Comparison of ENCODE assay signal across 34 cellular contexts in genomic region chr6:38656896-38657295, GRCh38. TPM values are rescaled to one million over a fixed set of nuclear protein-coding genes. Genes with fewer than 3 reads are reported as not detected.
"Had no signal": no experiment of that assay in that cellular context is flagged by ENCODE, and none has a peak within 500 bp of the region (broad histone marks: within the 10 kb centered on the region; RNA-seq: fewer than 3 reads in every experiment).

No MANE protein-coding gene starts in this region.

- H3K9me3 ChIP-seq: adrenal gland, body of pancreas, breast epithelium had no signal

- DNase-seq: activated B cell treated with CpG ODN at 0.5 μM for 24 hours; activated CD4-positive, alpha-beta memory T cell treated with anti-CD3 and anti-CD28 coated beads for 36 hours; activated CD4-positive, alpha-beta T cell treated with anti-CD3 and anti-CD28 coated beads for 4 hours; activated CD4-positive, alpha-beta T cell treated with anti-CD3 and anti-CD28 coated beads, Interleukin-2, amount 10 ng/mL, durations not matched to agents 24 days and 14 days; activated CD4-positive, alpha-beta T cell treated with anti-CD3 and anti-CD28 coated beads, Interleukin-2, amount 50 U/mL, for 1 hour; activated CD4-positive, alpha-beta T cell treated with anti-CD3 and anti-CD28 coated beads, Interleukin-2, amount 50 U/mL, for 4 hours; activated CD4-positive, CD25-positive, alpha-beta regulatory T cell treated with anti-CD3 and anti-CD28 coated beads, Interleukin-2, amount 50 U/mL, for 72 hours; activated CD8-positive, alpha-beta memory T cell treated with anti-CD3 and anti-CD28 coated beads, Interleukin-2, amount 50 U/mL, for 4 hours; activated CD8-positive, alpha-beta T cell treated with anti-CD3 and anti-CD28 coated beads for 36 hours; activated effector memory CD4-positive, alpha-beta T cell treated with anti-CD3 and anti-CD28 coated beads, Interleukin-2, amount 50 U/mL, for 16 hours; activated gamma-delta T cell treated with Interleukin-2 at 50 U/mL for 16 hours; activated naive CD4-positive, alpha-beta T cell; activated naive CD4-positive, alpha-beta T cell treated with anti-CD3 and anti-CD28 coated beads for 36 hours; activated naive CD4-positive, alpha-beta T cell treated with anti-CD3 and anti-CD28 coated beads, Interleukin-2, amount 50 U/mL, for 16 hours; activated naive CD8-positive, alpha-beta T cell treated with anti-CD3 and anti-CD28 coated beads for 36 hours; activated T-cell treated with anti-CD3 and anti-CD28 coated beads for 4 hours; activated T-cell treated with anti-CD3 and anti-CD28 coated beads, Interleukin-2, amount 50 U/mL, for 1 hour; activated T-cell treated with anti-CD3 and anti-CD28 coated beads, Interleukin-2, amount 50 U/mL, for 4 hours; activated T-cell treated with anti-CD3 and anti-CD28 coated beads, Interleukin-2, amount 50 U/mL, for 72 hours; adrenal gland; amniotic stem cell; aorta; body of pancreas; brain microvascular endothelial cell; central memory CD4-positive, alpha-beta T cell; T-helper 2 cell; T-helper 9 cell had no signal

- H3K4me3 ChIP-seq: adrenal gland, body of pancreas, breast epithelium had no signal

- H3K27me3 ChIP-seq: adrenal gland, body of pancreas, brain microvascular endothelial cell, breast epithelium had no signal

- H3K36me3 ChIP-seq: adrenal gland, brain microvascular endothelial cell, breast epithelium had no signal

- ATAC-seq: activated CD8-positive, alpha-beta T cell treated with anti-CD3 and anti-CD28 coated beads for 36 hours; activated naive CD4-positive, alpha-beta T cell treated with anti-CD3 and anti-CD28 coated beads, Interleukin-2, amount 50 U/mL, for 72 hours; activated T-cell treated with anti-CD3 and anti-CD28 coated beads, Interleukin-2, amount 50 U/mL, for 4 hours; activated T-cell treated with anti-CD3 and anti-CD28 coated beads, Interleukin-2, amount 50 U/mL, for 72 hours; activated T-helper 17 cell treated with anti-CD3 and anti-CD28 coated beads, Interleukin-2, amount 50 U/mL, for 72 hours; body of pancreas had no signal

- FAIRE-seq: astrocyte, colon, TTC549 had no signal

- H3K27ac ChIP-seq: adrenal gland, body of pancreas, brain microvascular endothelial cell, breast epithelium, VCaP had no signal

- H3K4me1 ChIP-seq: adrenal gland, body of pancreas, breast epithelium had no signal

RNA-seq across cellular contexts. Expression of gene DNAH8, which starts 58.2 kb away (rescaled TPM):
- total RNA-seq: activated CD4-positive, alpha-beta T cell treated with anti-CD3 and anti-CD28 coated beads, Interleukin-2, amount 10 ng/mL, durations not matched to agents 24 days and 14 days; activated CD8-positive, alpha-beta T cell treated with anti-CD3 and anti-CD28 coated beads for 36 hours; adrenal gland; astrocyte; body of pancreas had no signal
